In genomic region chr2:58019209-58019608, GRCh38 we compare ENCODE assay signal across 13 cellular contexts. TPM values are rescaled to one million over a fixed set of nuclear protein-coding genes. Genes with fewer than 3 reads are reported as not detected.
A peak's percentile ranks its signal among the peaks of the same experiment; 100 is the strongest.
DNase-seq lines count a peak whose midpoint lies in the region; ATAC-seq and TF ChIP-seq lines count a peak whose summit lies in the region.
"Had no signal": no experiment of that assay in that cellular context is flagged by ENCODE, and none has a peak within 500 bp of the region (broad histone marks: within the 10 kb centered on the region; RNA-seq: fewer than 3 reads in every experiment).

No MANE protein-coding gene starts in this region.

- no peaks in the 10 kb centered on the region for H4K20me1 ChIP-seq in IMR-90 (ENCODE audit: insufficient read depth, low read length)

- in situ Hi-C loops in IMR-90 (cut with MboI; ENCODE audit: low sequenced_read_pairs) = no loop called here
- in situ Hi-C loops in G401 (cut with HindIII; ENCODE audit: low sequenced_read_pairs) = no loop called here

- H3K9ac ChIP-seq in IMR-90 (ENCODE audit: low read depth, low read length) = no peak overlapping the region

- no peak overlapping the region for H3K4me3 ChIP-seq in IMR-90 (ENCODE audit: insufficient read depth, low read depth, low read length)
- H3K4me3 ChIP-seq in lower leg skin (ENCODE audit: low read depth, poor library complexity, severe bottlenecking) = no peak overlapping the region
- H3K4me3 ChIP-seq: SJCRH30, skin epidermis, upper lobe of left lung had no signal

- no peak overlapping the region for H4K5ac ChIP-seq in IMR-90 (ENCODE audit: low read depth, low read length)

- no peak overlapping the region for H3K27ac ChIP-seq in IMR-90 (ENCODE audit: insufficient read depth, low read length)
- H3K27ac ChIP-seq: SJCRH30, skin epidermis, upper lobe of left lung, VCaP had no signal

- H3K23ac ChIP-seq in IMR-90 (ENCODE audit: low read depth, low read length) = no peak overlapping the region

- BruUV-seq in IMR-90 (replicated peaks; lab: Mats Ljungman, UMichigan) = no TSS peak

- no peak overlapping the region for H2AFZ ChIP-seq in IMR-90 (replicated peaks; ENCODE audit: low read length, poor library complexity)

- no peak for TF ChIP-seq RAD21 in IMR-90 (IDR thresholded peaks at IDR 0.05; ENCODE audit: low read length)

- DNase-seq in DMS53 treated with DMSO at 0.1 percent for 48 hours (lab: John Stamatoyannopoulos, UW; ENCODE audit: unreplicated experiment) (peak; percentile 11), IMR-90 (peak; percentile 17), lower leg skin (ENCODE audit: low spot score in 2 of 2) (no peak), activated gamma-delta T cell (lab: John Stamatoyannopoulos, UW) (no peak), globus pallidus (ENCODE audit: low spot score) (no peak), G401 (ENCODE audit: low spot score) (no peak)
- DNase-seq: glutamatergic neuron, SJCRH30, upper lobe of left lung had no signal

- POLR2A ChIA-PET in IMR-90 (lab: Charles Lee; ENCODE audit: unreplicated experiment) = no interaction called here

- dilution Hi-C loops in IMR-90 (cut with HindIII; ENCODE audit: low sequenced_read_pairs, unreplicated experiment) = no loop called here

- no peak overlapping the region for H3K4me2 ChIP-seq in IMR-90 (ENCODE audit: low read depth, low read length)

- no peaks in the 10 kb centered on the region for H3K79me1 ChIP-seq in IMR-90 (ENCODE audit: low read depth in 1 of 2, low read length in 2 of 2)

- no peak overlapping the region for H4K8ac ChIP-seq in IMR-90 (ENCODE audit: low read depth in 2 of 2, low read length in 2 of 2)

- H3K4me1 ChIP-seq in IMR-90 (ENCODE audit: control insufficient read depth, insufficient read depth, low read length) = 0 out of 2 replicates have a peak, but pooled peaks cover 2% of the 10 kb centered on the region
- H3K4me1 ChIP-seq: upper lobe of left lung had no signal

- no peak overlapping the region for H3K56ac ChIP-seq in IMR-90 (ENCODE audit: extremely low read depth, insufficient read depth, low read length)

- no peak for TF ChIP-seq CTCF in IMR-90 (conservative IDR thresholded peaks at IDR 0.05; ENCODE audit: low read depth, low read length)
- TF ChIP-seq CTCF in lower leg skin (IDR thresholded peaks at IDR 0.05) = no peak

- ATAC-seq in GM18909 (IDR thresholded peaks at IDR 0.05; ENCODE audit: poor library complexity, unreplicated experiment) = peak; percentile 58
- peak; percentile 59 for ATAC-seq in HG02763 (IDR thresholded peaks at IDR 0.05; ENCODE audit: unreplicated experiment)
- peak; percentile 51 for ATAC-seq in IMR-90 (ENCODE audit: low read depth)

- no peak overlapping the region for H3K4ac ChIP-seq in IMR-90 (ENCODE audit: low read depth, low read length)

- no peak for TF ChIP-seq POLR2A in IMR-90 (IDR thresholded peaks at IDR 0.05; ENCODE audit: low read depth, low read length)
- TF ChIP-seq POLR2A in lower leg skin (IDR thresholded peaks at IDR 0.05) = no peak

- no peak overlapping the region for H2BK15ac ChIP-seq in IMR-90 (ENCODE audit: low read depth, low read length)

- no peak overlapping the region for H2AK9ac ChIP-seq in IMR-90 (replicated peaks; ENCODE audit: low read depth, low read length, poor library complexity)

- no peaks in the 10 kb centered on the region for H3K27me3 ChIP-seq in IMR-90 (ENCODE audit: control insufficient read depth, insufficient read depth, low read length)
- H3K27me3 ChIP-seq: SJCRH30, upper lobe of left lung had no signal

- H2BK5ac ChIP-seq in IMR-90 (ENCODE audit: low read depth, low read length, poor library complexity, severe bottlenecking) = no peak overlapping the region

- H3K14ac ChIP-seq in IMR-90 (replicated peaks; ENCODE audit: low read depth, low read length) = no peak overlapping the region

- no peak overlapping the region for H2BK20ac ChIP-seq in IMR-90 (ENCODE audit: low read depth, low read length)

- WGBS in IMR-90 (ENCODE audit: extremely low coverage in 2 of 2, insufficient read length in 1 of 2), 2 experiments = no CpG with 5 or more reads among the region's 2 CpGs
- 62 to 79% methylated on average over 2 of the region's 2 CpGs for WGBS in lower leg skin, 2 donors

- H2BK120ac ChIP-seq in IMR-90 (ENCODE audit: low read depth, low read length) = no peak overlapping the region

- H2AK5ac ChIP-seq in IMR-90 (ENCODE audit: low read depth, low read length) = no peak overlapping the region

- no peak overlapping the region for H3K18ac ChIP-seq in IMR-90 (ENCODE audit: low read depth, low read length)

- no peaks in the 10 kb centered on the region for H3K9me1 ChIP-seq in IMR-90 (ENCODE audit: insufficient read depth, low read length)

- no peak overlapping the region for H4K91ac ChIP-seq in IMR-90 (ENCODE audit: insufficient read depth, low read depth, low read length)

- intact Hi-C loops in IMR-90 (cut with micrococcal nuclease) (no loop called here), lower leg skin (cut with DNase I; ENCODE audit: low total_unique reads) (no loop called here)

- no peaks in the 10 kb centered on the region for H3K36me3 ChIP-seq in IMR-90 (ENCODE audit: control insufficient read depth, insufficient read depth, low read length)
- H3K36me3 ChIP-seq: SJCRH30, upper lobe of left lung had no signal

- no peaks in the 10 kb centered on the region for H3K9me3 ChIP-seq in IMR-90 (ENCODE audit: control insufficient read depth, insufficient read depth, low read length)
- H3K9me3 ChIP-seq: SJCRH30 had no signal

- CTCF ChIA-PET in IMR-90 (lab: Yijun Ruan, JAX) = no interaction called here

TF ChIP-seq in IMR-90, 13 proteins besides CTCF, POLR2A, EP300 and RAD21:
- TF ChIP-seq CEBPB (IDR thresholded peaks at IDR 0.05; ENCODE audit: low read depth, low read length) (peak; percentile 74), BHLHE40 (IDR thresholded peaks at IDR 0.05; ENCODE audit: low read depth, low read length) (no peak), MAFK (IDR thresholded peaks at IDR 0.05; ENCODE audit: low read depth, low read length) (no peak)
- TF ChIP-seq, protein P1, sequence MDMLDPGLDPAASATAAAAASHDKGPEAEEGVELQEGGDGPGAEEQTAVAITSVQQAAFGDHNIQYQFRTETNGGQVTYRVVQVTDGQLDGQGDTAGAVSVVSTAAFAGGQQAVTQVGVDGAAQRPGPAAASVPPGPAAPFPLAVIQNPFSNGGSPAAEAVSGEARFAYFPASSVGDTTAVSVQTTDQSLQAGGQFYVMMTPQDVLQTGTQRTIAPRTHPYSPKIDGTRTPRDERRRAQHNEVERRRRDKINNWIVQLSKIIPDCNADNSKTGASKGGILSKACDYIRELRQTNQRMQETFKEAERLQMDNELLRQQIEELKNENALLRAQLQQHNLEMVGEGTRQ (IDR thresholded peaks at IDR 0.05; ENCODE audit: low read depth, low read length) = no peak
TF ChIP-seq in IMR-90: peak in this region for 1.

RNA-seq across cellular contexts. Expression of gene VRK2, which starts 27.4 kb away (rescaled TPM):
- total RNA-seq in IMR-90 (2012; rRNA removed) = 22.8 and 27.2 TPM in 2 replicates
- polyA plus RNA-seq in IMR-90 (2012; rRNA removed) = 11.0 and 12.2 TPM in 2 replicates
- 1.9 and 5.2 TPM in 2 replicates for polyA plus RNA-seq in IMR-90 (2012; cell fraction: cytosol; rRNA removed)
- polyA plus RNA-seq in IMR-90 (2012; cell fraction: nucleus; rRNA removed; ENCODE audit: low replicate concordance) = 1.2 and 8.7 TPM in 2 replicates
- 10 to 100 TPM; 10.7 to 18.3 (median 13.8) TPM for total RNA-seq in lower leg skin
- total RNA-seq in G401 (2014; rRNA removed; shearing (Covaris generic)) = 16.9 and 20.6 TPM in 2 replicates

Comparison
In these comparisons a context has a peak if more than half of its experiments do, and no peak if none do; other contexts are left out.
1. DNase-seq: peak in DMS53 treated with DMSO at 0.1 percent for 48 hours (single experiment) and IMR-90 (single experiment); none in lower leg skin (0 of 2), activated gamma-delta T cell (single experiment), globus pallidus (single experiment) and G401 (single experiment).
2. Peak in every context shown above with its lines, with median percentiles within 50 percentile points of each other: ATAC-seq.